7 cellular contexts compared by ENCODE assay signal in the genomic region with DNA sequence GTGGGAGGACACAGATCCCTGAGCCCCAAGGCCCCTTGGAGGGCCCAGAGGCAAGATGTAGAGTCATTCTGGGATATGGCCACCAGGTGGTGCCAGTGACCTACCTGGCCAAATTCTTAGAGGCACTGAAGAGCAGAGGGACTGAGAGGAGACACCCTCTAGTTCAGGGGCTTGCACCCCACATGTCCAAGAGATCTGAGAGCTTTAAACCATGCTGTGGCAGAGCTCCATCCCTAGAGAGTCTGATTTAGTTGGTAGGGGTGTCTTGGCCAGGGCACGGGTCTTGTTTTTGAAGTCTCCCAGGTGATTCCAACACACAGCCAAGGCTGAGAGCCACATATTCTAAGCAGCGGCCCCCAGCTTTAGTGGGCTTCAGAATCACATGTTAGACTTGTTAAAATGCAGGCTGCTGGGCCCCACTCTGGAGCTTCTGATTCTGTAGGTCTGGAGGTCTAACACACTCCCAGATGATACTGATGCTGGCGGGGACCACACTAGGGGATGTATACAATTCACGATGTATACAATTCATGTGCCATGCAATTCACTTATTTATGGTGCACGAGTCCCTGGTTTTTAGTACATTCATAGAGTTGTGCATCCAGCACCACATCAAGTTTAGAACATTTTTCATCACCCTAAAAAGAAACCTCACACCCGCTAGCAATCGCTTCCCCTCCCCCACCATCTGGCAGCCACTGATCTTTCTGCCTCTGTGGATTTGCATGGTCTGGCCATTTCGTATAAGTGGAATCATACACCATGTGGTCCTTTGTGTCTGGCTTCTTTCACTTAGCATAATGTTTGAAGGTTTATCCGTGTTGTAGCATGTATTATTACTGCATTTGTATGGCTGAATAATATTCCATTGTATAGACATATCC. TPM values are rescaled to one million over a fixed set of nuclear protein-coding genes. Genes with fewer than 3 reads are reported as not detected.
DNase-seq lines count a peak whose midpoint lies in the region; ATAC-seq, FAIRE-seq and TF ChIP-seq lines count a peak whose summit lies in the region.

No MANE protein-coding gene starts in this region.

- no peak overlapping the region for H2AFZ ChIP-seq in hepatocyte

- intact Hi-C loops in spleen (cut with DNase I; ENCODE audit: low total_unique reads): loop anchor here (2.0 kb wide), 2 partner anchors 209 to 331 kb away; no protein-coding TSS in a partner anchor

- peak; percentile 89 for FAIRE-seq in GM12891 (lab: Jason Lieb, UNC)

- H3K9me3 ChIP-seq in hepatocyte (ENCODE audit: low read depth) (no peaks in the 10 kb centered on the region), spleen (no peaks in the 10 kb centered on the region)

- H3K27ac ChIP-seq in hepatocyte: no peak overlapping the region
- no peak overlapping the region for H3K27ac ChIP-seq in spleen

- H4K20me1 ChIP-seq in hepatocyte (ENCODE audit: insufficient read depth, poor library complexity, severe bottlenecking): no peaks in the 10 kb centered on the region

- H3K4me2 ChIP-seq in hepatocyte: no peak overlapping the region

- H3K36me3 ChIP-seq in hepatocyte (replicated peaks; ENCODE audit: insufficient read depth, low read depth): no peaks in the 10 kb centered on the region
- H3K36me3 ChIP-seq in spleen: peaks cover 0 to 54% (median 15%) of the 10 kb centered on the region in 6 donors

- H3K27me3 ChIP-seq in hepatocyte: no peaks in the 10 kb centered on the region
- H3K27me3 ChIP-seq in spleen (replicated peaks in 1 of 7): no peaks in the 10 kb centered on the region

- TF ChIP-seq POLR2A in GM12891 (IDR thresholded peaks at IDR 0.05; ENCODE audit: low read depth, low read length) (no peak), spleen (IDR thresholded peaks at IDR 0.05) (no peak)

- DNase-seq in GM12891 (ENCODE audit: insufficient read length, low spot score) (peak; percentile 76), LoVo (ENCODE audit: low spot score) (peak; percentile 34), T-helper 2 cell (peak; percentile 35 to 61 (median 55)), amygdala (lab: John Stamatoyannopoulos, UW) (peak in 43 of 56 donors; percentile 5 to 85 (median 36)), hepatocyte (ENCODE audit: low spot score) (peak; percentile 76), spleen (peak; percentile 86)

- H3K4me1 ChIP-seq in hepatocyte (ENCODE audit: insufficient read depth): peaks cover 18% of the 10 kb centered on the region
- H3K4me1 ChIP-seq in spleen: peaks cover 0 to 5% (median 0%) of the 10 kb centered on the region in 6 donors

- H3K79me2 ChIP-seq in hepatocyte: no peaks in the 10 kb centered on the region

- no peak for ATAC-seq in HG03097 (IDR thresholded peaks at IDR 0.05; ENCODE audit: low FRiP score, unreplicated experiment)

- 89% methylated on average over 9 of the region's 9 CpGs for WGBS in hepatocyte (ENCODE audit: low lambda C conversion rate, missing lambda C conversion rate)
- WGBS in spleen, 5 donors: 86 to 93% (median 91%) methylated on average over 9 of the region's 9 CpGs

- H3K9me2 ChIP-seq in hepatocyte (replicated peaks; ENCODE audit: insufficient read depth): no peaks in the 10 kb centered on the region

- TF ChIP-seq CTCF in hepatocyte (IDR thresholded peaks at IDR 0.05; ENCODE audit: poor library complexity) (peak; percentile 84), spleen (IDR thresholded peaks at IDR 0.05 in 8 of 11, conservative IDR thresholded peaks at IDR 0.05 in 3 of 11) (peak; percentile 73 to 92 (median 89))

- no peak overlapping the region for H3K4me3 ChIP-seq in hepatocyte
- no peak overlapping the region for H3K4me3 ChIP-seq in spleen

TF ChIP-seq in GM12891, 5 proteins besides CTCF, POLR2A, EP300 and RAD21:
- TF ChIP-seq TAF1 (IDR thresholded peaks at IDR 0.05; ENCODE audit: low read depth, low read length): no peak
- TF ChIP-seq PAX5 (IDR thresholded peaks at IDR 0.05; ENCODE audit: insufficient read depth, low read length, severe bottlenecking): no peak
- no peak for TF ChIP-seq SPI1 (IDR thresholded peaks at IDR 0.05; ENCODE audit: low read depth, low read length)
- no peak for TF ChIP-seq POLR2AphosphoS5 (IDR thresholded peaks at IDR 0.05; ENCODE audit: low read depth, low read length)
- no peak for TF ChIP-seq POU2F2 (IDR thresholded peaks at IDR 0.05; ENCODE audit: low read depth, low read length)

RNA-seq across cellular contexts. Expression of gene PRF1, which starts 52.3 kb away (rescaled TPM):
- 13.2 TPM for polyA plus RNA-seq in GM12891 (2012; ENCODE audit: low read depth, missing spikeins)
- not detected in 2 replicates for total RNA-seq in hepatocyte
- 0.39 TPM in 1 of 2 replicates, not detected in the other for polyA plus RNA-seq in hepatocyte
- total RNA-seq in spleen: 10 to 100 TPM; 41.5 to 79.6 (median 56.8) TPM
- polyA plus RNA-seq in spleen: 10 to 100 TPM in 1 of 3 donors, 1 to 10 TPM in 2; 6.6 to 11.3 (median 7.0) TPM

Comparison
In these comparisons a context has a peak if more than half of its experiments do, and no peak if none do; other contexts are left out.
1. DNase-seq: peak in every context shown above with its lines; median percentile 86 in spleen; 76 in GM12891; 76 in hepatocyte; 55 in T-helper 2 cell; 36 in amygdala; 34 in LoVo.
2. RNA of gene PRF1, which starts 52.3 kb away (total RNA-seq): 41.5 to 79.6 TPM in spleen; not detected in hepatocyte; every median in the first group is over 10 times any median in the second.